1 cellular context compared by ENCODE assay signal in the genomic region with DNA sequence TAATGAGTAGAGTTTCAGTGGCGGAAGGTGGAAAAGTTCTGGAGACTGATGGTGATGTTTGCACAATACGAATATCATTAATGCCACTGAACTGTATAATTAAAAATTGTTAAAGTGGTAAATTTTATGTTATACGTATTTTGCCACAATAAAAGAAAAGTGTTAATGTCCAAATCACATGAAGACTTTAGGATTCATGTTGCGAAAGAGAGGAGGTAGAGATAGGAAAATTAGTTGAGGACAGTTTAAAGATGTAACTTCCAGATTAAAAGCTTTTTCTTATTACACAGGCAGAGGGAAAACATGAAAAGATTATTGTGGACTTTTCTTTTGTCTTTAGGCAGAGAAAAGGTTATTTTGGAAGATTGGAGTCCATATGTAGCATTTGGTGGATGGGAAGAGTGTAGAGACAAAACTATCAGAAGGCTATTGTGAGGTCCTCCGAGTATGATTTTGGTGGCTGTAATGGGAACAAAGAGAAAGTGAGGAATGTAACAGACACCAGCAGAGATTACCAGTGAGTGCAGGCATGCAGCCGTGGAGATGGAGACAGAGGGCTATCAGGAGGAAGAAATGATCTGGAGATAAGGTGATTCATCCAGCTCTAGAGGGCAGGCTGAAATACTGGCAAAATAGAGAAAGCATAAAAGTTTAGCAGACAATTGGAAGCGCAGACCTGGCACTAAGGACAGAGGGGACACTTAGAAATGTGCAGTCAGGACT.
TF ChIP-seq lines count a peak whose summit lies in the region.

No MANE protein-coding gene starts in this region.

TF ChIP-seq in endothelial cell of umbilical vein, 7 proteins besides CTCF, POLR2A, EP300 and RAD21:
- no peak for TF ChIP-seq JUN (IDR thresholded peaks at IDR 0.05; ENCODE audit: borderline replicate concordance, insufficient read depth, insufficient read length, low read depth)
- TF ChIP-seq, protein P1, sequence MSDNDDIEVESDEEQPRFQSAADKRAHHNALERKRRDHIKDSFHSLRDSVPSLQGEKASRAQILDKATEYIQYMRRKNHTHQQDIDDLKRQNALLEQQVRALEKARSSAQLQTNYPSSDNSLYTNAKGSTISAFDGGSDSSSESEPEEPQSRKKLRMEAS (IDR thresholded peaks at IDR 0.05; ENCODE audit: insufficient read depth, insufficient read length): no peak
- peak; percentile 58 for TF ChIP-seq GATA2 (IDR thresholded peaks at IDR 0.05; ENCODE audit: insufficient read depth, insufficient read length, low read depth, low read length)
- TF ChIP-seq FOS (IDR thresholded peaks at IDR 0.05; ENCODE audit: borderline replicate concordance, insufficient read depth, low read length): no peak
